In the genomic region with DNA sequence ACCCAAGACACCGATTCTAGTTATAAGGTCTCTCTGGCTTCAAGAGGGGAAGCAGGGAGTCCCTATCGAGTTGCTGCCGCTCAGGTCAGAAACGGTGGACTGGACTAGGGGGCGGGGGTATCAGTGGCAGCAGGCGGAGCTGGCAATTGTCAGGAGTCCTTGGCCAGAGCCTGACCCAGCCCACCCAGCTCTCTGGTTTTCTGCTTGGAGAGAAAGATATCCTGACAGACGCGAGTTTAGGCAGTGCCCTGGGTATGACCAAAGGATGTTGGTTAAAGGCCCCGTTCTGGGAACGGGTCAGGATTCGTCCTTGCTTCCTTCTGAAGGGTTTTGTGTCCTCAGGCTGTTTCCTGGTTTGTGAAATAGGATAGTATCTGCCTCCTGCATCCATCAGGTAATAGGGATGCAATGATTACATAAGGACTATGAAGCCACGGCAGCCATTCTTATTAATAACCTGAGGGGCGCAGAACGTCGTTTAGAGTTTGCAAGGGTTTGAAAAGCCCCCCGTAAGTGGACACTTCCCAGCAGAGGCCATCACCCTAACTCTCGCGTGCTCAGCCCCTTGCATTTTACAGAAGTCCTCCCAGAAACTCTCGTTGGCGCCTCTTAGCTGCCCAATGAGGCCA, we compare ENCODE assay signal across 8 cellular contexts. TPM values are rescaled to one million over a fixed set of nuclear protein-coding genes. Genes with fewer than 3 reads are reported as not detected.
A peak's percentile ranks its signal among the peaks of the same experiment; 100 is the strongest.
DNase-seq lines count a peak whose midpoint lies in the region; ATAC-seq and TF ChIP-seq lines count a peak whose summit lies in the region.

No MANE protein-coding gene starts in this region.

- peak overlapping the region; percentile 85 for H3K4me3 Mint-ChIP-seq in dendritic cell treated with granulocyte-macrophage colony-stimulating factor and Interleukin-4, amounts not matched to agents 40 ng/mL and 50 ng/mL, for 4 days

- no peaks in the 10 kb centered on the region for H3K27me3 ChIP-seq in tibial artery

- no peaks in the 10 kb centered on the region for H3K9me3 ChIP-seq in tibial artery

- H3K27ac Mint-ChIP-seq in dendritic cell treated with granulocyte-macrophage colony-stimulating factor and Interleukin-4, amounts not matched to agents 40 ng/mL and 50 ng/mL, for 4 days: peak overlapping the region; percentile 97

- H3K4me3 ChIP-seq in AG04449 (ENCODE audit: low read depth, low read length): peak overlapping the region; percentile 88
- H3K4me3 ChIP-seq in tibial artery: peak overlapping the region; percentile 83 to 89

- peaks cover 55% of the 10 kb centered on the region for H3K4me1 Mint-ChIP-seq in dendritic cell treated with granulocyte-macrophage colony-stimulating factor and Interleukin-4, amounts not matched to agents 40 ng/mL and 50 ng/mL, for 4 days (ENCODE audit: low read depth)

- H3K36me3 Mint-ChIP-seq in dendritic cell treated with granulocyte-macrophage colony-stimulating factor and Interleukin-4, amounts not matched to agents 40 ng/mL and 50 ng/mL, for 4 days (ENCODE audit: low read depth): peaks cover 32% of the 10 kb centered on the region

- H3K36me3 ChIP-seq in tibial artery: peaks cover 0 to 11% (median 0%) of the 10 kb centered on the region in 3 donors

- H3K27ac ChIP-seq in tibial artery: peak overlapping the region; percentile 89 to 97

- H3K4me1 ChIP-seq in tibial artery: peaks cover 0 to 48% (median 41%) of the 10 kb centered on the region in 4 donors

- no peaks in the 10 kb centered on the region for H3K9me3 Mint-ChIP-seq in dendritic cell treated with granulocyte-macrophage colony-stimulating factor and Interleukin-4, amounts not matched to agents 40 ng/mL and 50 ng/mL, for 4 days

- intact Hi-C loops in dendritic cell treated with granulocyte-macrophage colony-stimulating factor and Interleukin-4, amounts not matched to agents 40 ng/mL and 50 ng/mL, for 4 days (cut with micrococcal nuclease): loop anchor here (5.0 kb wide), 1 partner anchor 91 kb away; the partner anchor contains the start of gene PISD
- intact Hi-C loops in tibial artery (cut with DNase I; ENCODE audit: low total_unique reads): loop anchor here (5.0 kb wide), 1 partner anchor 91 kb away; the partner anchor contains the start of gene PISD

- no peaks in the 10 kb centered on the region for H3K27me3 Mint-ChIP-seq in dendritic cell treated with granulocyte-macrophage colony-stimulating factor and Interleukin-4, amounts not matched to agents 40 ng/mL and 50 ng/mL, for 4 days

- TF ChIP-seq CTCF in AG04449 (IDR thresholded peaks at IDR 0.05; ENCODE audit: insufficient read depth, low read length, missing control alignments) (no peak), tibial artery (IDR thresholded peaks at IDR 0.05) (no peak)

- POLR2A ChIA-PET in AG04449 (lab: Yijun Ruan, JAX): interaction anchor here (1.5 kb wide), 1 partner anchor 92 kb away, joined by 3 read pairs; no protein-coding TSS in a partner anchor

- no peak for DNase-seq in AG04449 (ENCODE audit: low read depth, low spot score)
- DNase-seq in SK-N-DZ (ENCODE audit: low spot score): peak; percentile 87
- DNase-seq in lung microvascular endothelial cell (ENCODE audit: low read depth in 2 of 2): peak; percentile 50 to 57
- peak; percentile 37 to 72 for DNase-seq in tibial artery
- no peak for DNase-seq in SIG-M5 (lab: John Stamatoyannopoulos, UW)

- CTCF ChIA-PET in AG04449 (lab: Yijun Ruan, JAX): interaction anchor here (0.6 to 4.8 kb wide), 6 partner anchors 76 to 217 kb away, joined by 3 to 20 read pairs (median 4); no protein-coding TSS in a partner anchor

- ATAC-seq in GM18520 (IDR thresholded peaks at IDR 0.05; ENCODE audit: unreplicated experiment) (peak; percentile 0), HG03521 (IDR thresholded peaks at IDR 0.05; ENCODE audit: unreplicated experiment) (peak; percentile 5)

RNA-seq across cellular contexts. Expression of gene DEPDC5, which starts 0.7 kb away (rescaled TPM):
- 9.6 and 13.7 TPM in 2 replicates for polyA plus RNA-seq in SK-N-DZ (2014; cell fraction: cytosol; rRNA removed)
- polyA plus RNA-seq in SK-N-DZ (2014; cell fraction: nucleus; rRNA removed): 14.5 and 30.6 TPM in 2 replicates
- 5.7 and 8.9 TPM in 2 replicates for total RNA-seq in lung microvascular endothelial cell

RNA-seq across cellular contexts. Expression of gene PRR14L, which starts 3.2 kb away (rescaled TPM):
- polyA plus RNA-seq in SK-N-DZ (2014; cell fraction: cytosol; rRNA removed): 11.1 and 12.2 TPM in 2 replicates
- polyA plus RNA-seq in SK-N-DZ (2014; cell fraction: nucleus; rRNA removed): 10.5 and 11.8 TPM in 2 replicates
- total RNA-seq in lung microvascular endothelial cell: 13.9 and 18.5 TPM in 2 replicates

Comparison
In these comparisons a context has a peak if more than half of its experiments do, and no peak if none do; other contexts are left out.
1. DNase-seq: peak in SK-N-DZ (single experiment), lung microvascular endothelial cell (2 of 2) and tibial artery (2 of 2); none in AG04449 (single experiment) and SIG-M5 (single experiment).